20 cellular contexts compared by ENCODE assay signal in the genomic region with DNA sequence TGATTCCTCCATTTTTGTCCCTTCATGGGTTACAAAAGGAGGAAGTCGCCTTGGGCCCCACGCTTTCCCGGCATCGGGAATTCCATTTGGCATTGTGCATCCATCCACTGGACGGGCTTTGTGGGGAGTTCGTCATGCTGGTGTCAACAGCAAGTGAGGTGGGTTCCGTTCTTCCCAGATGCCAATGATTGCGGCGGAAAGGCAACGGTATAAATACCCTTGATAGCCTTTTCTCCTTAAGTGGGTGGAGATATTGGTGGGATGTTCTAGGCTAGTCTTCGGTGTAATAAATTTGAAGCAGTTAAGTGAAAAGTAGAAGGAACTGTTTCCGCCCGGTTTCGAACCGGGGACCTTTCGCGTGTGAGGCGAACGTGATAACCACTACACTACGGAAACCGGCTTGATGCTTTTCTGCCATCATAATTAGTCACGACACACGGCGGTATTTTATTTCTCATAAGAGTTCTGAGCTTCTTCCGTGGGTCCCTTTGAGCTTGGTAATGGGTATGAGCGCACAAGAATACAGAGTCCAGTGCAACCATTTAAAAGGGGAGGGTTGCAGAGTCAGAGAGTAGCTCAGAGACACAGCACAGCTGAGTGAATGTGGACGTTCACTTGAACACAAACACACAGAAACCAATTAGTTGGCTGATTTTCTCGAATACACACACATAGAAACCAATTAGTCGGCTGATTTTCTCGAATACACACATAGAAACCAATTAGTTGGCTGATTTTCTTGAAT. TPM values are rescaled to one million over a fixed set of nuclear protein-coding genes. Genes with fewer than 3 reads are reported as not detected.
"Had no signal": no experiment of that assay in that cellular context is flagged by ENCODE, and none has a peak within 500 bp of the region (broad histone marks: within the 10 kb centered on the region; RNA-seq: fewer than 3 reads in every experiment).

No MANE protein-coding gene starts in this region.

RNA-seq across cellular contexts. Expression of gene OR2V1, which starts 28.9 kb away (rescaled TPM):
- total RNA-seq: activated CD4-positive, alpha-beta memory T cell treated with anti-CD3 and anti-CD28 coated beads for 36 hours; activated CD4-positive, alpha-beta T cell treated with anti-CD3 and anti-CD28 coated beads, Interleukin-2, amount 10 ng/mL, durations not matched to agents 24 days and 14 days; activated T-helper 2 cell treated with anti-CD3 and anti-CD28 coated beads, Interferon-gamma antibody, Interleukin-2, Interleukin-4, amounts not matched to agents 10 μg/mL and 5 μg/mL and 100 μg/mL, durations not matched to agents 14 hours and 24 hours and 36 hours; body of pancreas; cardiac muscle cell; colonic mucosa; dermis microvascular lymphatic vessel endothelial cell; fibroblast of lung; fibroblast of villous mesenchyme; kidney epithelial cell; lower leg skin; mesothelial cell of epicardium; ovary; prostate gland; sciatic nerve; stomach; thyroid gland; upper lobe of left lung had no signal
- polyA plus RNA-seq: adipose tissue, cardiac muscle cell, fibroblast of lung, neural cell, ovary, stomach had no signal

RNA-seq across cellular contexts. Expression of gene OR2V2, which starts 45.3 kb away (rescaled TPM):
- total RNA-seq: activated CD4-positive, alpha-beta memory T cell treated with anti-CD3 and anti-CD28 coated beads for 36 hours; activated CD4-positive, alpha-beta T cell treated with anti-CD3 and anti-CD28 coated beads, Interleukin-2, amount 10 ng/mL, durations not matched to agents 24 days and 14 days; activated T-helper 2 cell treated with anti-CD3 and anti-CD28 coated beads, Interferon-gamma antibody, Interleukin-2, Interleukin-4, amounts not matched to agents 10 μg/mL and 5 μg/mL and 100 μg/mL, durations not matched to agents 14 hours and 24 hours and 36 hours; body of pancreas; cardiac muscle cell; colonic mucosa; dermis microvascular lymphatic vessel endothelial cell; fibroblast of lung; fibroblast of villous mesenchyme; kidney epithelial cell; lower leg skin; mesothelial cell of epicardium; prostate gland; sciatic nerve; stomach; thyroid gland had no signal
- polyA plus RNA-seq: adipose tissue, cardiac muscle cell, fibroblast of lung, neural cell, ovary, stomach had no signal
